Comparison of ENCODE assay signal across 6 cellular contexts in the genomic region with DNA sequence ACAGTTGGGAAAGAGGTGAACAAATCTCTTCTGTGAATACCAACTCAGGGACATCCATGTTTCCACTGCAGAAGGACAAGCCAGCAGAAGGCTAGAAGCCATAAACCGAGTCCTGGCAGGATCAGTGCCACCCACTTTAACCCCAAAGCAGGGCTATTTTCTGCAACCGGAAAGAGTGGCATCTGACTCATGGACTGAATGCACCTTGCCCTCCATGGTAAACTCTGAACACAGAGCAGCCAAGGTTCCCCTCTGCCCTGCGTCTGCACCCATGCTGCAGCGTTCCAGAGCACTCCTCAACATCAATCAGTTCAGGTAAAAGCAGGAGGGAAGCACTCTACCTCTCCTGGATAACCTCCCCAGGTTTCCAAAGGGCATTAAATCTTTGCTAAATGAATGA. TPM values are rescaled to one million over a fixed set of nuclear protein-coding genes. Genes with fewer than 3 reads are reported as not detected.
DNase-seq lines count a peak whose midpoint lies in the region; ATAC-seq and TF ChIP-seq lines count a peak whose summit lies in the region.

No MANE protein-coding gene starts in this region.

- TF ChIP-seq CTCF in left lung (IDR thresholded peaks at IDR 0.05) = no peak

- H3K9me3 ChIP-seq in left lung = no peaks in the 10 kb centered on the region

- H3K4me1 ChIP-seq in left lung = peaks cover 23 to 43% of the 10 kb centered on the region in 2 donors

- H3K27ac ChIP-seq in left lung = peak overlapping the region; percentile 97 to 98

- intact Hi-C loops in left lung (cut with DNase I) = no loop called here

- peaks cover 0 to 15% of the 10 kb centered on the region in 2 donors for H3K36me3 ChIP-seq in left lung

- peak; percentile 7 for ATAC-seq in left lung
- ATAC-seq in HG02885 (IDR thresholded peaks at IDR 0.05; ENCODE audit: poor library complexity, unreplicated experiment) = no peak
- no peak for ATAC-seq in HG03521 (IDR thresholded peaks at IDR 0.05; ENCODE audit: unreplicated experiment)
- ATAC-seq in HG03139 (IDR thresholded peaks at IDR 0.05; ENCODE audit: unreplicated experiment) = no peak

- peak overlapping the region; percentile 70 to 91 for H3K4me3 ChIP-seq in left lung

- DNase-seq in HT1080 (ENCODE audit: low read depth) = peak; percentile 66
- DNase-seq in activated T-cell treated with anti-CD3 and anti-CD28 coated beads for 48 hours (ENCODE audit: low read depth) = peak; percentile 23
- DNase-seq in left lung = no peak

- H3K27me3 ChIP-seq in left lung = no peaks in the 10 kb centered on the region

RNA-seq across cellular contexts. Expression of gene NGRN, which starts 0.8 kb away (rescaled TPM):
- total RNA-seq in HT1080 (2014; rRNA removed; shearing (Covaris generic)) = 65.3 and 82.5 TPM in 2 replicates
- polyA plus RNA-seq in HT1080 (2015; cell fraction: cytosol; rRNA removed) = 52.5 and 56.2 TPM in 2 replicates
- 35.0 and 35.2 TPM in 2 replicates for polyA plus RNA-seq in HT1080 (2015; cell fraction: nucleus; rRNA removed)
- total RNA-seq in left lung = 10 to 100 TPM; 73.1 to 81.9 TPM

RNA-seq across cellular contexts. Expression of gene TTLL13, which starts 15.3 kb away (rescaled TPM):
- total RNA-seq in HT1080 (2014; rRNA removed; shearing (Covaris generic)) = not detected in 2 replicates
- polyA plus RNA-seq in HT1080 (2015; cell fraction: cytosol; rRNA removed) = 0.09 TPM in 1 of 2 replicates, not detected in the other
- 0.14 and 0.19 TPM in 2 replicates for polyA plus RNA-seq in HT1080 (2015; cell fraction: nucleus; rRNA removed)
- under 1 TPM in 1 of 2 donors, not detected in 1; 0.26 TPM for total RNA-seq in left lung

RNA-seq across cellular contexts. Expression of gene GDPGP1, which starts 30.6 kb away (rescaled TPM):
- total RNA-seq in HT1080 (2014; rRNA removed; shearing (Covaris generic)) = 6.3 and 6.4 TPM in 2 replicates
- polyA plus RNA-seq in HT1080 (2015; cell fraction: cytosol; rRNA removed) = 2.9 and 3.8 TPM in 2 replicates
- 5.5 and 6.9 TPM in 2 replicates for polyA plus RNA-seq in HT1080 (2015; cell fraction: nucleus; rRNA removed)
- 1 to 10 TPM; 8.4 to 8.6 TPM for total RNA-seq in left lung

RNA-seq across cellular contexts. Expression of gene CIB1, which starts 30.9 kb away (rescaled TPM):
- total RNA-seq in HT1080 (2014; rRNA removed; shearing (Covaris generic)) = 44.5 and 65.7 TPM in 2 replicates
- polyA plus RNA-seq in HT1080 (2015; cell fraction: cytosol; rRNA removed) = 68.5 and 86.5 TPM in 2 replicates
- 34.1 and 47.6 TPM in 2 replicates for polyA plus RNA-seq in HT1080 (2015; cell fraction: nucleus; rRNA removed)
- total RNA-seq in left lung = 10 to 100 TPM; 76.2 to 84.6 TPM

Comparison
In these comparisons a context has a peak if more than half of its experiments do, and no peak if none do; other contexts are left out.
1. DNase-seq: peak in HT1080 (single experiment) and activated T-cell treated with anti-CD3 and anti-CD28 coated beads for 48 hours (single experiment); none in left lung (0 of 2).